Comparison of ENCODE assay signal across 8 cellular contexts in genomic region chr11:112289588-112290461, GRCh38. TPM values are rescaled to one million over a fixed set of nuclear protein-coding genes. Genes with fewer than 3 reads are reported as not detected.
DNase-seq lines count a peak whose midpoint lies in the region; ATAC-seq and TF ChIP-seq lines count a peak whose summit lies in the region.

No MANE protein-coding gene starts in this region.

- H3K27me3 ChIP-seq in DND-41 (ENCODE audit: insufficient read depth, low read length, poor library complexity): peaks cover 3% of the 10 kb centered on the region
- H3K27me3 ChIP-seq in thyroid gland: no peaks in the 10 kb centered on the region

- TF ChIP-seq CTCF in DND-41 (IDR thresholded peaks at IDR 0.05; ENCODE audit: borderline replicate concordance, extremely low read depth, low read length, poor library complexity, severe bottlenecking) (peak; percentile 84), osteocyte (IDR thresholded peaks at IDR 0.05) (peak; percentile 99), thyroid gland (IDR thresholded peaks at IDR 0.05) (peak; percentile 46 to 97 (median 84))

- H3K27ac ChIP-seq in DND-41 (ENCODE audit: low read length) (no peak overlapping the region), SK-N-MC (peak overlapping the region; percentile 99), thyroid gland (no peak overlapping the region)

- H3K27ac Mint-ChIP-seq in activated naive CD4-positive, alpha-beta T cell treated with anti-CD3 and anti-CD28 coated beads, Interleukin-2, amount 50 U/mL, for 24 hours: peak overlapping the region; percentile 46
- peak overlapping the region; percentile 43 for H3K27ac Mint-ChIP-seq in osteocyte (ENCODE audit: unreplicated experiment)

- peak in 1 of 2 donors; percentile 53 for TF ChIP-seq POLR2A in thyroid gland (IDR thresholded peaks at IDR 0.05)

- intact Hi-C loops in head of caudate nucleus (cut with DNase I): loop anchor here (2.0 to 5.0 kb wide), 2 partner anchors 265 to 1002 kb away; no protein-coding TSS in a partner anchor
- intact Hi-C loops in thyroid gland (cut with DNase I): loop anchor here (5.0 kb wide), 1 partner anchor 262 kb away; no protein-coding TSS in a partner anchor

- H3K9ac ChIP-seq in DND-41 (ENCODE audit: low read depth, low read length) (peak overlapping the region; percentile 46), SK-N-MC (ENCODE audit: insufficient read length) (peak overlapping the region; percentile 85)

- peak overlapping the region; percentile 72 for H2AFZ ChIP-seq in DND-41 (ENCODE audit: low read depth, low read length)

- H3K4me1 ChIP-seq in DND-41 (ENCODE audit: insufficient read depth, low read length) (peaks cover 13% of the 10 kb centered on the region), thyroid gland (peaks cover 8 to 26% of the 10 kb centered on the region in 2 donors)

- peak overlapping the region; percentile 88 for H3K4me2 ChIP-seq in DND-41 (ENCODE audit: insufficient read depth, low read length)

- no peaks in the 10 kb centered on the region for H3K36me3 ChIP-seq in DND-41 (ENCODE audit: insufficient read depth, low read length)
- H3K36me3 ChIP-seq in SK-N-MC (ENCODE audit: insufficient read depth, low read length): no peaks in the 10 kb centered on the region
- no peaks in the 10 kb centered on the region for H3K36me3 ChIP-seq in thyroid gland

- H3K27me3 Mint-ChIP-seq in activated naive CD4-positive, alpha-beta T cell treated with anti-CD3 and anti-CD28 coated beads, Interleukin-2, amount 50 U/mL, for 24 hours: no peaks in the 10 kb centered on the region
- H3K27me3 Mint-ChIP-seq in osteocyte (ENCODE audit: unreplicated experiment): no peaks in the 10 kb centered on the region

- H3K9me3 ChIP-seq in DND-41 (ENCODE audit: insufficient read depth, low read length, severe bottlenecking) (no peaks in the 10 kb centered on the region), SK-N-MC (ENCODE audit: low read depth, low read length) (no peaks in the 10 kb centered on the region), thyroid gland (no peaks in the 10 kb centered on the region)

- no peaks in the 10 kb centered on the region for H3K9me3 Mint-ChIP-seq in activated naive CD4-positive, alpha-beta T cell treated with anti-CD3 and anti-CD28 coated beads, Interleukin-2, amount 50 U/mL, for 24 hours
- H3K9me3 Mint-ChIP-seq in osteocyte (ENCODE audit: unreplicated experiment): peaks cover 5% of the 10 kb centered on the region

- peak; percentile 97 for ATAC-seq in DND-41 (ENCODE audit: insufficient read depth, low read depth)
- ATAC-seq in GM21526 (IDR thresholded peaks at IDR 0.05; ENCODE audit: low FRiP score, unreplicated experiment): peak; percentile 89

- no peaks in the 10 kb centered on the region for H4K20me1 ChIP-seq in DND-41 (ENCODE audit: insufficient read depth, low read length)

- H3K4me3 Mint-ChIP-seq in activated naive CD4-positive, alpha-beta T cell treated with anti-CD3 and anti-CD28 coated beads, Interleukin-2, amount 50 U/mL, for 24 hours: peak overlapping the region; percentile 82
- H3K4me3 Mint-ChIP-seq in osteocyte (ENCODE audit: unreplicated experiment): peak overlapping the region; percentile 73

- H3K4me3 ChIP-seq in DND-41 (ENCODE audit: low read depth in 1 of 2, low read length in 2 of 2) (peak overlapping the region; percentile 14 to 60; a peak in 3 of 4 replicates), SK-N-MC (peak overlapping the region; percentile 89), thyroid gland (replicated peaks in 1 of 3) (peak overlapping the region; percentile 9 to 36 (median 12))

- H3K79me2 ChIP-seq in DND-41 (ENCODE audit: insufficient read depth, low read length): no peaks in the 10 kb centered on the region

- H3K4me1 Mint-ChIP-seq in activated naive CD4-positive, alpha-beta T cell treated with anti-CD3 and anti-CD28 coated beads, Interleukin-2, amount 50 U/mL, for 24 hours: peaks cover 27% of the 10 kb centered on the region
- peaks cover 51% of the 10 kb centered on the region for H3K4me1 Mint-ChIP-seq in osteocyte (ENCODE audit: unreplicated experiment)

- WGBS in thyroid gland, 2 donors: 8 to 12% methylated on average over 14 to 15 of the region's 58 CpGs

- DNase-seq in DND-41 (peak; percentile 83), HuH-7 (ENCODE audit: low spot score) (peak; percentile 81), SK-N-MC (ENCODE audit: low read depth, low spot score) (no peak), head of caudate nucleus (peak; percentile 68 to 95 (median 89)), osteocyte (ENCODE audit: extremely low spot score, unreplicated experiment) (peak; percentile 94), thyroid gland (peak; percentile 82)

- peaks cover 13% of the 10 kb centered on the region for H3K36me3 Mint-ChIP-seq in activated naive CD4-positive, alpha-beta T cell treated with anti-CD3 and anti-CD28 coated beads, Interleukin-2, amount 50 U/mL, for 24 hours
- peaks cover 2% of the 10 kb centered on the region for H3K36me3 Mint-ChIP-seq in osteocyte (ENCODE audit: unreplicated experiment)

RNA-seq across cellular contexts. Expression of gene PLET1, which starts 29.2 kb away (rescaled TPM):
- total RNA-seq in osteocyte: not detected in 2 replicates
- not detected for total RNA-seq in thyroid gland

Comparison
In these comparisons a context has a peak if more than half of its experiments do, and no peak if none do; other contexts are left out.
1. H3K4me3 ChIP-seq: peak in every context shown above with its lines; median percentile 89 in SK-N-MC; 37 in DND-41; 12 in thyroid gland.